In the genomic region with DNA sequence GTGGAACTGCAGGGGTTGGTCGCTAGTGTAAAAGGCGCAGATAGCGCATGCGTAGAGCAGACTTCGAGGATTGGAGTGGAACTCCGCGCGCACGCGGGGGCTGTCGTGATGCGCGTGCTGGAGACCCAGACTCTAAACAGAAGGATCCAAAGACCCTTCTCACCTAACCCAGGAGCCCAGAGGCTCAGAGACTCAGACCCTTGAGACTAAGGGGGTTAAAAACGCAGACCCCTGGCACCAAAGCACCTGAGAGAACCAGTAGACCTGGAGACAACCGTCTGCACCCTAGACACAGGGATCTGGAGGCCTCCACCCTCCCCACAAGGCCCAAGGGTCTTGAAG, we compare ENCODE assay signal across 9 cellular contexts. TPM values are rescaled to one million over a fixed set of nuclear protein-coding genes. Genes with fewer than 3 reads are reported as not detected.
DNase-seq lines count a peak whose midpoint lies in the region; ATAC-seq, FAIRE-seq and TF ChIP-seq lines count a peak whose summit lies in the region.
"Had no signal": no experiment of that assay in that cellular context is flagged by ENCODE, and none has a peak within 500 bp of the region (broad histone marks: within the 10 kb centered on the region; RNA-seq: fewer than 3 reads in every experiment).

No MANE protein-coding gene starts in this region.

- H3K36me3 ChIP-seq in OCI-LY7 (ENCODE audit: insufficient read depth, low read length) (no peaks in the 10 kb centered on the region), esophagus (ENCODE audit: control insufficient read depth in 2 of 2, insufficient read depth in 2 of 2, low read length in 1 of 2) (peaks cover 2 to 7% of the 10 kb centered on the region in 2 donors)

- POLR2A ChIA-PET in OCI-LY7 (lab: Charles Lee): no interaction called here

- peak overlapping the region; percentile 87 for H2AFZ ChIP-seq in OCI-LY7 (ENCODE audit: low read length)

- ATAC-seq in GM18517 (IDR thresholded peaks at IDR 0.05; ENCODE audit: unreplicated experiment) (peak; percentile 32), omental fat pad (ENCODE audit: low FRiP score) (peak; percentile 24)

- no peaks in the 10 kb centered on the region for H3K27me3 ChIP-seq in esophagus (ENCODE audit: control insufficient read depth in 1 of 2, insufficient read depth in 2 of 2, low read length in 2 of 2)

- H3K27ac ChIP-seq in OCI-LY7 (ENCODE audit: low read depth, low read length, poor library complexity, severe bottlenecking) (no peak overlapping the region), esophagus (ENCODE audit: low read depth in 2 of 2, low read length in 1 of 2) (peak overlapping the region; percentile 69 to 83)

- no TSS peak for BruUV-seq in OCI-LY7 (replicated peaks; lab: Mats Ljungman, UMichigan)

- H3K4me1 ChIP-seq in OCI-LY7 (ENCODE audit: insufficient read depth, low read length, poor library complexity, severe bottlenecking) (peaks cover 14% of the 10 kb centered on the region), esophagus (ENCODE audit: control insufficient read depth in 2 of 2, insufficient read depth in 2 of 2, low read length in 1 of 2) (peaks cover 0 to 6% of the 10 kb centered on the region in 2 donors)

- no peaks in the 10 kb centered on the region for H3K9me3 ChIP-seq in OCI-LY7 (ENCODE audit: low read length)
- no peaks in the 10 kb centered on the region for H3K9me3 ChIP-seq in esophagus (ENCODE audit: control insufficient read depth in 2 of 2, insufficient read depth in 1 of 2, low read depth in 1 of 2, low read length in 1 of 2)

- peaks cover 14% of the 10 kb centered on the region; the same call in 1 of the 2 replicates for H3K79me2 ChIP-seq in OCI-LY7 (ENCODE audit: insufficient read depth, low read depth, low read length)

- H3K4me3 ChIP-seq in HFF-Myc (replicated peaks; ENCODE audit: low read depth, low read length): peak overlapping the region; percentile 89
- peak overlapping the region; percentile 88 for H3K4me3 ChIP-seq in OCI-LY7 (ENCODE audit: low read depth, low read length, poor library complexity, severe bottlenecking)
- H3K4me3 ChIP-seq in esophagus (ENCODE audit: low read depth in 1 of 2, low read length in 2 of 2): peak overlapping the region; percentile 41 to 91

- 3 to 4% methylated on average over 15 of the region's 15 CpGs for WGBS in esophagus, 2 donors

- peak overlapping the region; percentile 81 for H3K4me2 ChIP-seq in OCI-LY7 (ENCODE audit: low read length)

- TF ChIP-seq CTCF in HFF-Myc (IDR thresholded peaks at IDR 0.05; ENCODE audit: low read depth, low read length, missing control alignments): no peak
- TF ChIP-seq CTCF in OCI-LY7 (conservative IDR thresholded peaks at IDR 0.05; ENCODE audit: low read length): no peak
- TF ChIP-seq CTCF in omental fat pad (IDR thresholded peaks at IDR 0.05): no peak

- H4K20me1 ChIP-seq in OCI-LY7 (ENCODE audit: insufficient read depth, low read length): no peaks in the 10 kb centered on the region

- CTCF ChIA-PET in OCI-LY7 (lab: Charles Lee; ENCODE audit: unreplicated experiment): no interaction called here

- intact Hi-C loops in OCI-LY7 (cut with micrococcal nuclease; ENCODE audit: unreplicated experiment): no loop called here

- H3K9me2 ChIP-seq in OCI-LY7 (ENCODE audit: insufficient read depth, low read length): no peaks in the 10 kb centered on the region

- FAIRE-seq in frontal cortex (lab: Jason Lieb, UNC): no peak

- DNase-seq in HFF-Myc (ENCODE audit: extremely low read depth, low read depth) (no peak), OCI-LY7 (ENCODE audit: low spot score) (no peak), omental fat pad (ENCODE audit: low spot score) (no peak), frontal cortex (ENCODE audit: low spot score in 2 of 2) (no peak), NCI-H2107 treated with DMSO at 0.1 percent for 48 hours (lab: John Stamatoyannopoulos, UW; ENCODE audit: unreplicated experiment) (no peak), NCI-H187 treated with DMSO at 0.1 percent for 48 hours (lab: John Stamatoyannopoulos, UW) (no peak)

RNA-seq across cellular contexts. Expression of a gene that starts 0.6 kb away (rescaled TPM):
- 9.6 and 13.3 TPM in 2 replicates for total RNA-seq in OCI-LY7 (2014; rRNA removed; shearing (Covaris generic))
- total RNA-seq in OCI-LY7 (2022) (6.9 and 8.3 TPM in 2 replicates), omental fat pad (10 to 100 TPM in 2 of 4 donors, 1 to 10 TPM in 2; 7.1 to 14.2 (median 9.5) TPM), frontal cortex (4.1 TPM)
- polyA plus RNA-seq in esophagus: 1 to 10 TPM; 3.3 TPM

RNA-seq across cellular contexts. Expression of a gene that starts 15.9 kb away (rescaled TPM):
- total RNA-seq in OCI-LY7 (2014; rRNA removed; shearing (Covaris generic)): not detected in 2 replicates
- total RNA-seq in OCI-LY7 (2022) (not detected in 2 replicates), omental fat pad (10 to 100 TPM in 3 of 4 donors, 1 to 10 TPM in 1; 3.5 to 25.0 (median 20.4) TPM), frontal cortex (0.41 TPM)
- under 1 TPM; 0.26 to 0.28 TPM for polyA plus RNA-seq in esophagus

RNA-seq across cellular contexts. Expression of a gene that starts 26.1 kb away (rescaled TPM):
- not detected in 2 replicates for total RNA-seq in OCI-LY7 (2014; rRNA removed; shearing (Covaris generic))
- total RNA-seq in OCI-LY7 (2022) (0.84 and 0.89 TPM in 2 replicates), omental fat pad (not detected), frontal cortex (not detected)
- under 1 TPM; 0.09 to 0.31 TPM for polyA plus RNA-seq in esophagus

RNA-seq across cellular contexts. Expression of a gene that starts 33.3 kb away (rescaled TPM):
- not detected in 2 replicates for total RNA-seq in OCI-LY7 (2014; rRNA removed; shearing (Covaris generic))
- total RNA-seq in OCI-LY7 (2022) (not detected in 2 replicates), omental fat pad (10 to 100 TPM in 1 of 4 donors, 1 to 10 TPM in 3; 1.9 to 10.7 (median 6.3) TPM), frontal cortex (under 0.01 TPM)
- polyA plus RNA-seq in esophagus: under 1 TPM; 0.12 to 0.18 TPM
- total RNA-seq: activated CD8-positive, alpha-beta memory T cell treated with anti-CD3 and anti-CD28 coated beads for 36 hours had no signal

RNA-seq across cellular contexts. Expression of a gene that starts 43.9 kb away (rescaled TPM):
- not detected in 2 replicates for total RNA-seq in OCI-LY7 (2014; rRNA removed; shearing (Covaris generic))
- not detected in 2 replicates for total RNA-seq in OCI-LY7 (2022)
- 1,000 to 10,000 TPM in 1 of 2 donors, 100 to 1,000 TPM in 1; 406 to 1,038 TPM for polyA plus RNA-seq in esophagus
- total RNA-seq in omental fat pad: not detected
- total RNA-seq in frontal cortex: not detected
- total RNA-seq: activated CD8-positive, alpha-beta memory T cell treated with anti-CD3 and anti-CD28 coated beads for 36 hours had no signal
